Comparison of ENCODE assay signal across 15 cellular contexts in the genomic region with DNA sequence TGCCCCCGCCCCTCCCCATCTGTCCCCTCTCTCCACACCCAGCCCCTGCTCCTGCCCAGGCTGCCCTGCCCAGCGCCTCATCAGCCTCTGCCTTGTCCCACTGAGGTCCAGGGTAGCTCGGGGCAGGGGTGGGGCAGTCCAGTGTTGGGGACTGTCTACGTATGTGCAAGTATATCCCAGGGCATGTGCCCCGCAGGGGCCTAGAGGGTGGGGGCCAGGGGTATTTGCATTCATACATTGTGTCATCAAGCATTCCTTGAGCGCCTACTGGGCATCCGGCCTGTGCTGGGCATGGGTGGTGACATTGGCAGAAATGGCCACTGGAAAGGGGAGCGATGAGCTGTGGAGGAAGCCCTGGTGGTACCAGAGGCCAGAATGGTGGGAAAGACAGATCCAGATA. TPM values are rescaled to one million over a fixed set of nuclear protein-coding genes. Genes with fewer than 3 reads are reported as not detected.
DNase-seq lines count a peak whose midpoint lies in the region; ATAC-seq and TF ChIP-seq lines count a peak whose summit lies in the region.
"Had no signal": no experiment of that assay in that cellular context is flagged by ENCODE, and none has a peak within 500 bp of the region (broad histone marks: within the 10 kb centered on the region; RNA-seq: fewer than 3 reads in every experiment).

No MANE protein-coding gene starts in this region.

- peaks cover 3% of the 10 kb centered on the region for H3K36me3 Mint-ChIP-seq in CD8-positive, alpha-beta T cell
- no peaks in the 10 kb centered on the region for H3K36me3 Mint-ChIP-seq in chondrocyte (ENCODE audit: low read depth)

- no peak for ATAC-seq in CD8-positive, alpha-beta T cell
- ATAC-seq in mucosa of descending colon, result no peak
- no peak for ATAC-seq in HG03108 (IDR thresholded peaks at IDR 0.05; ENCODE audit: unreplicated experiment)
- ATAC-seq: K562 had no signal

- no peaks in the 10 kb centered on the region for H3K27me3 ChIP-seq in CD8-positive, alpha-beta T cell (ENCODE audit: insufficient read depth, low read length)
- peaks cover 3% of the 10 kb centered on the region for H3K27me3 ChIP-seq in osteoblast (ENCODE audit: insufficient read depth, low read length)

- H3K79me2 ChIP-seq in osteoblast (ENCODE audit: insufficient read depth, low read length), result no peaks in the 10 kb centered on the region

- no peak overlapping the region for H3K27ac ChIP-seq in CD8-positive, alpha-beta T cell (ENCODE audit: low read depth, low read length)
- no peak overlapping the region for H3K27ac ChIP-seq in osteoblast (ENCODE audit: low read depth, low read length)
- H3K27ac ChIP-seq: C4-2B had no signal

- POLR2A ChIA-PET in CD8-positive, alpha-beta T cell (lab: Charles Lee), result no interaction called here

- H3K9me3 Mint-ChIP-seq in CD8-positive, alpha-beta T cell, result no peaks in the 10 kb centered on the region
- H3K9me3 Mint-ChIP-seq in chondrocyte (ENCODE audit: low read depth), result no peaks in the 10 kb centered on the region
- H3K9me3 Mint-ChIP-seq: CD4-positive, alpha-beta T cell had no signal

- H3K36me3 ChIP-seq in CD8-positive, alpha-beta T cell (ENCODE audit: insufficient read depth, low read length), result no peaks in the 10 kb centered on the region
- H3K36me3 ChIP-seq in osteoblast (ENCODE audit: insufficient read depth, low read length) (no peaks in the 10 kb centered on the region), mucosa of descending colon (ENCODE audit: low read depth) (no peaks in the 10 kb centered on the region)
- H3K36me3 ChIP-seq: HAP-1 had no signal

- intact Hi-C loops in CD8-positive, alpha-beta T cell (cut with DNase I, micrococcal nuclease), result no loop called here
- intact Hi-C loops in mucosa of descending colon (cut with DNase I, micrococcal nuclease), result no loop called here

- TF ChIP-seq CTCF in CD8-positive, alpha-beta T cell (IDR thresholded peaks at IDR 0.05), result no peak
- no peak for TF ChIP-seq CTCF in chondrocyte (IDR thresholded peaks at IDR 0.05)
- no peak for TF ChIP-seq CTCF in osteoblast (IDR thresholded peaks at IDR 0.05; ENCODE audit: extremely low read depth, low read depth, low read length)
- no peak for TF ChIP-seq CTCF in mucosa of descending colon (IDR thresholded peaks at IDR 0.05)

- H3K4me1 Mint-ChIP-seq in CD8-positive, alpha-beta T cell (ENCODE audit: low read depth), result peaks cover 4% of the 10 kb centered on the region
- H3K4me1 Mint-ChIP-seq in chondrocyte (ENCODE audit: low read depth), result no peaks in the 10 kb centered on the region

- DNase-seq in CD8-positive, alpha-beta T cell, result no peak
- DNase-seq in chondrocyte (ENCODE audit: low spot score) (no peak), osteoblast (ENCODE audit: insufficient read length, low spot score, missing footprints) (peak; percentile 8), DMS53 (lab: John Stamatoyannopoulos, UW) (no peak), mucosa of descending colon (no peak)
- DNase-seq: CD4-positive, alpha-beta T cell; DMS153; DMS79 treated with DMSO at 0.1 percent for 48 hours; GF-D8; IMR-90 had no signal

- H4K20me1 ChIP-seq in osteoblast (ENCODE audit: insufficient read depth, low read length), result no peaks in the 10 kb centered on the region

- peaks cover under 1% of the 10 kb centered on the region for H3K4me1 ChIP-seq in CD8-positive, alpha-beta T cell (ENCODE audit: insufficient read depth, low read length)
- H3K4me1 ChIP-seq in osteoblast (ENCODE audit: insufficient read depth, low read length) (no peaks in the 10 kb centered on the region), mucosa of descending colon (ENCODE audit: low read depth) (no peaks in the 10 kb centered on the region)
- H3K4me1 ChIP-seq: HAP-1 had no signal

- no peak overlapping the region for H3K4me3 ChIP-seq in CD8-positive, alpha-beta T cell (ENCODE audit: low read depth, low read length)
- no peak overlapping the region for H3K4me3 ChIP-seq in osteoblast (ENCODE audit: insufficient read depth, low read length)
- no peak overlapping the region for H3K4me3 ChIP-seq in mucosa of descending colon
- H3K4me3 ChIP-seq: HAP-1, K562 had no signal

- no peaks in the 10 kb centered on the region for H3K27me3 Mint-ChIP-seq in CD8-positive, alpha-beta T cell (ENCODE audit: low read depth)
- H3K27me3 Mint-ChIP-seq in chondrocyte (ENCODE audit: low read depth), result no peaks in the 10 kb centered on the region
- H3K27me3 Mint-ChIP-seq: B cell; CD4-positive, alpha-beta T cell had no signal

- no peak overlapping the region for H3K4me2 ChIP-seq in osteoblast (ENCODE audit: insufficient read depth, low read length)

- H3K27ac Mint-ChIP-seq in CD8-positive, alpha-beta T cell, result peak overlapping the region; percentile 10
- H3K27ac Mint-ChIP-seq in chondrocyte (ENCODE audit: unreplicated experiment), result peak overlapping the region; percentile 50
- H3K27ac Mint-ChIP-seq: CD4-positive, alpha-beta T cell had no signal

- no peak overlapping the region for H3K4me3 Mint-ChIP-seq in CD8-positive, alpha-beta T cell
- no peak overlapping the region for H3K4me3 Mint-ChIP-seq in chondrocyte (ENCODE audit: unreplicated experiment)
- H3K4me3 Mint-ChIP-seq: B cell; CD4-positive, alpha-beta T cell had no signal

- H3K9me3 ChIP-seq in CD8-positive, alpha-beta T cell (ENCODE audit: low read length), result no peaks in the 10 kb centered on the region
- no peaks in the 10 kb centered on the region for H3K9me3 ChIP-seq in osteoblast (ENCODE audit: low read depth, low read length)
- no peaks in the 10 kb centered on the region for H3K9me3 ChIP-seq in mucosa of descending colon
- H3K9me3 ChIP-seq: HAP-1 had no signal

- CTCF ChIA-PET in CD8-positive, alpha-beta T cell (lab: Charles Lee), result no interaction called here

- no peak overlapping the region for H2AFZ ChIP-seq in osteoblast (ENCODE audit: low read length)

RNA-seq across cellular contexts. Expression of gene TAB1, which starts 17.6 kb away (rescaled TPM):
- total RNA-seq in CD8-positive, alpha-beta T cell, result 10 to 100 TPM; 15.3 to 16.5 TPM
- total RNA-seq in chondrocyte (17.1 to 24.5 TPM (median 21.3 TPM) in 3 replicates), osteoblast (12.7 TPM in 2 replicates), mucosa of descending colon (10 to 100 TPM; 19.2 to 29.9 (median 24.8) TPM)

RNA-seq across cellular contexts. Expression of gene SYNGR1, which starts 32.1 kb away (rescaled TPM):
- total RNA-seq in CD8-positive, alpha-beta T cell, result 1 to 10 TPM; 1.9 to 2.6 TPM
- total RNA-seq in chondrocyte (15.0 to 18.4 TPM (median 16.5 TPM) in 3 replicates), osteoblast (2.1 and 3.6 TPM in 2 replicates), mucosa of descending colon (10 to 100 TPM in 1 of 3 donors, 1 to 10 TPM in 2; 1.7 to 26.5 (median 2.9) TPM)
